In genomic region chr6:56691201-56691595, GRCh38 we compare ENCODE assay signal across 14 cellular contexts. TPM values are rescaled to one million over a fixed set of nuclear protein-coding genes. Genes with fewer than 3 reads are reported as not detected.
DNase-seq lines count a peak whose midpoint lies in the region; ATAC-seq, FAIRE-seq and TF ChIP-seq lines count a peak whose summit lies in the region.
"Had no signal": no experiment of that assay in that cellular context is flagged by ENCODE, and none has a peak within 500 bp of the region (broad histone marks: within the 10 kb centered on the region; RNA-seq: fewer than 3 reads in every experiment).

No MANE protein-coding gene starts in this region.

- CTCF ChIA-PET in CD4-positive, alpha-beta T cell (lab: Charles Lee), result no interaction called here

- no peak for TF ChIP-seq EP300 in suprapubic skin (IDR thresholded peaks at IDR 0.05)

- no peaks in the 10 kb centered on the region for H3K27me3 Mint-ChIP-seq in nephron progenitor cell (ENCODE audit: low read depth, poor library complexity)
- H3K27me3 Mint-ChIP-seq in CD4-positive, alpha-beta T cell, result no peaks in the 10 kb centered on the region
- H3K27me3 Mint-ChIP-seq: activated CD4-positive, alpha-beta memory T cell treated with anti-CD3 and anti-CD28 coated beads for 36 hours had no signal

- POLR2A ChIA-PET in CD4-positive, alpha-beta T cell (lab: Charles Lee), result no interaction called here

- no peaks in the 10 kb centered on the region for H3K9me3 Mint-ChIP-seq in nephron progenitor cell
- H3K9me3 Mint-ChIP-seq in CD4-positive, alpha-beta T cell, result no peaks in the 10 kb centered on the region
- H3K9me3 Mint-ChIP-seq: activated CD4-positive, alpha-beta memory T cell treated with anti-CD3 and anti-CD28 coated beads for 36 hours had no signal

- no peak overlapping the region for H2AFZ ChIP-seq in KMS-11 (ENCODE audit: low read depth)

- intact Hi-C loops in left colon (cut with DNase I, micrococcal nuclease), result loop anchor here in 1 of 2 donors (10.0 kb wide), 1 partner anchor 56 kb away; no protein-coding TSS in a partner anchor
- intact Hi-C loops in CD4-positive, alpha-beta T cell (cut with DNase I, micrococcal nuclease), result no loop called here

- TF ChIP-seq CTCF in KMS-11 (conservative IDR thresholded peaks at IDR 0.05; ENCODE audit: low read depth, low read length) (no peak), suprapubic skin (IDR thresholded peaks at IDR 0.05) (no peak), nephron progenitor cell (IDR thresholded peaks at IDR 0.05) (no peak)
- no peak for TF ChIP-seq CTCF in CD4-positive, alpha-beta T cell (IDR thresholded peaks at IDR 0.05)

- WGBS in suprapubic skin, result 56% methylated on average over 2 of the region's 2 CpGs

- H3K9ac ChIP-seq in KMS-11, result no peak overlapping the region

- peaks cover 17% of the 10 kb centered on the region; the same call in 1 of the 2 replicates for H3K79me2 ChIP-seq in KMS-11 (ENCODE audit: insufficient read depth, low read depth)

- H3K27ac Mint-ChIP-seq in nephron progenitor cell, result no peak overlapping the region
- no peak overlapping the region for H3K27ac Mint-ChIP-seq in CD4-positive, alpha-beta T cell
- H3K27ac Mint-ChIP-seq: activated CD4-positive, alpha-beta memory T cell treated with anti-CD3 and anti-CD28 coated beads for 36 hours; natural killer cell treated with Interleukin-12 subunit alpha and Interleukin-12 subunit beta and Interleukin-15 and Interleukin-18, amount 100 ng/mL, for 72 hours had no signal

- H3K27me3 ChIP-seq in KMS-11 (ENCODE audit: insufficient read depth, low read depth), result no peaks in the 10 kb centered on the region
- H3K27me3 ChIP-seq in suprapubic skin, result no peaks in the 10 kb centered on the region
- no peaks in the 10 kb centered on the region for H3K27me3 ChIP-seq in CD4-positive, alpha-beta T cell (ENCODE audit: control insufficient read depth, insufficient read depth, low read length)

- H3K36me3 Mint-ChIP-seq in nephron progenitor cell (ENCODE audit: low read depth), result no peaks in the 10 kb centered on the region
- no peaks in the 10 kb centered on the region for H3K36me3 Mint-ChIP-seq in CD4-positive, alpha-beta T cell (ENCODE audit: low read depth)
- H3K36me3 Mint-ChIP-seq: activated CD4-positive, alpha-beta memory T cell treated with anti-CD3 and anti-CD28 coated beads for 36 hours; natural killer cell treated with Interleukin-12 subunit alpha and Interleukin-12 subunit beta and Interleukin-15 and Interleukin-18, amount 100 ng/mL, for 72 hours had no signal

- H3K4me1 ChIP-seq in KMS-11 (ENCODE audit: low read depth, poor library complexity, severe bottlenecking) (peaks cover 62% of the 10 kb centered on the region), suprapubic skin (peaks cover 20% of the 10 kb centered on the region)

- H3K4me2 ChIP-seq in KMS-11, result peak overlapping the region; percentile 57; the same call in 1 of the 2 replicates

- no peak for TF ChIP-seq POLR2A in suprapubic skin (IDR thresholded peaks at IDR 0.05)

- no peak overlapping the region for H3K27ac ChIP-seq in KMS-11
- peak overlapping the region; percentile 20 for H3K27ac ChIP-seq in suprapubic skin
- H3K27ac ChIP-seq in CD4-positive, alpha-beta T cell (ENCODE audit: low read depth, low read length), result no peak overlapping the region

- H3K4me3 Mint-ChIP-seq in nephron progenitor cell, result no peak overlapping the region
- H3K4me3 Mint-ChIP-seq in CD4-positive, alpha-beta T cell, result no peak overlapping the region
- H3K4me3 Mint-ChIP-seq: activated CD4-positive, alpha-beta memory T cell treated with anti-CD3 and anti-CD28 coated beads for 36 hours; natural killer cell treated with Interleukin-12 subunit alpha and Interleukin-12 subunit beta and Interleukin-15 and Interleukin-18, amount 100 ng/mL, for 72 hours had no signal

- DNase-seq in left colon (no peak), suprapubic skin (ENCODE audit: low spot score in 2 of 2) (no peak), nephron progenitor cell (no peak), putamen (ENCODE audit: low spot score) (no peak)
- no peak for DNase-seq in CD4-positive, alpha-beta T cell
- DNase-seq: activated CD4-positive, alpha-beta memory T cell treated with anti-CD3 and anti-CD28 coated beads for 36 hours; activated naive CD4-positive, alpha-beta T cell treated with Interleukin-2 at 50 U/mL for 16 hours; NCI-H187; NK-92 treated with Interleukin-12 subunit alpha and Interleukin-12 subunit beta, amount 100 ng/mL, for 24 hours; T-helper 1 cell had no signal

- peaks cover 5% of the 10 kb centered on the region for H3K4me1 Mint-ChIP-seq in nephron progenitor cell
- H3K4me1 Mint-ChIP-seq in CD4-positive, alpha-beta T cell (ENCODE audit: low read depth), result no peaks in the 10 kb centered on the region

- no peaks in the 10 kb centered on the region for H3K9me3 ChIP-seq in suprapubic skin
- no peaks in the 10 kb centered on the region for H3K9me3 ChIP-seq in CD4-positive, alpha-beta T cell (ENCODE audit: control insufficient read depth, low read length)

- peak; percentile 94 for FAIRE-seq in colon (lab: Jason Lieb, UNC)

- ATAC-seq in left colon (peak; percentile 65), GM19467 (IDR thresholded peaks at IDR 0.05; ENCODE audit: unreplicated experiment) (no peak)
- no peak for ATAC-seq in CD4-positive, alpha-beta T cell (ENCODE audit: poor library complexity)
- ATAC-seq: natural killer cell treated with Interleukin-12 subunit alpha and Interleukin-12 subunit beta and Interleukin-15 and Interleukin-18, amount 100 ng/mL, for 72 hours had no signal

- H3K36me3 ChIP-seq in KMS-11 (ENCODE audit: insufficient read depth) (no peaks in the 10 kb centered on the region), suprapubic skin (no peaks in the 10 kb centered on the region)

- no peaks in the 10 kb centered on the region; the same call in 1 of the 2 replicates for H4K20me1 ChIP-seq in KMS-11 (ENCODE audit: insufficient read depth)

- H3K4me3 ChIP-seq in KMS-11 (IDR thresholded peaks at IDR 0.05; ENCODE audit: insufficient read depth, low read depth, low read length), result no peak overlapping the region
- H3K4me3 ChIP-seq in suprapubic skin, result peak overlapping the region; percentile 23

RNA-seq across cellular contexts. Expression of gene DST, which starts 48.5 kb away (rescaled TPM):
- total RNA-seq in left colon (100 to 1,000 TPM; 179 to 332 TPM), suprapubic skin (1,000 to 10,000 TPM in 1 of 4 donors, 100 to 1,000 TPM in 3; 637 to 1,048 (median 751) TPM)
- 1 to 10 TPM; 5.7 to 5.9 TPM for total RNA-seq in CD4-positive, alpha-beta T cell

Comparison
In these comparisons a context has a peak if more than half of its experiments do, and no peak if none do; other contexts are left out.
1. RNA of gene DST, which starts 48.5 kb away (total RNA-seq): 637 to 1,048 TPM in suprapubic skin and 179 to 332 TPM in left colon; 5.7 to 5.9 TPM in CD4-positive, alpha-beta T cell; every median in the first group is over 10 times any median in the second.